ENCODE assay signal across 8 cellular contexts in the genomic region with DNA sequence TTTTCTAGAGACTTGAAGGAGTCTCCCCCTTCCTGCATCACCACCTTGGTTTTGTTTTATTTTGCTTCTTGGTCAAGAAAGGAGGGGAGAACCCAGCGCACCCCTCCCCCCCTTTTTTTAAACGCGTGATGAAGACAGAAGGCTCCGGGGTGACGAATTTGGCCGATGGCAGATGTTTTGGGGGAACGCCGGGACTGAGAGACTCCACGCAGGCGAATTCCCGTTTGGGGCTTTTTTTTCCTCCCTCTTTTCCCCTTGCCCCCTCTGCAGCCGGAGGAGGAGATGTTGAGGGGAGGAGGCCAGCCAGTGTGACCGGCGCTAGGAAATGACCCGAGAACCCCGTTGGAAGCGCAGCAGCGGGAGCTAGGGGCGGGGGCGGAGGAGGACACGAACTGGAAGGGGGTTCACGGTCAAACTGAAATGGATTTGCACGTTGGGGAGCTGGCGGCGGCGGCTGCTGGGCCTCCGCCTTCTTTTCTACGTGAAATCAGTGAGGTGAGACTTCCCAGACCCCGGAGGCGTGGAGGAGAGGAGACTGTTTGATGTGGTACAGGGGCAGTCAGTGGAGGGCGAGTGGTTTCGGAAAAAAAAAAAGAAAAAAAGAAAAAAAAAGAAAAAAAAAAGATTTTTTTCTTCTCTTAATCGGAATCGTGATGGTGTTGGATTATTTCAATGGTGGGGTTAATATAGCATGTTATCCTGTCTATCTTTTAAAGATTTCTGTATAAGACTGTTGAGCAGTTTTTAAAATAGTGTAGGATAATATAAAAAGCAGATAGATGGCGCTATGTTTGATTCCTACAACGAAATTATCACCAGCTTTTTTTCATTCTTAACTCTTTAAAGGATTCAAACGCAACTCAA. TPM values are rescaled to one million over a fixed set of nuclear protein-coding genes. Genes with fewer than 3 reads are reported as not detected.
DNase-seq lines count a peak whose midpoint lies in the region; ATAC-seq and TF ChIP-seq lines count a peak whose summit lies in the region.

No MANE protein-coding gene starts in this region.

- H3K36me3 ChIP-seq in BJ (ENCODE audit: control insufficient read depth, insufficient read depth, low read length): no peaks in the 10 kb centered on the region
- no peaks in the 10 kb centered on the region for H3K36me3 ChIP-seq in esophagus (ENCODE audit: control insufficient read depth in 2 of 2, insufficient read depth in 2 of 2, low read length in 1 of 2)
- no peaks in the 10 kb centered on the region for H3K36me3 ChIP-seq in mucosa of descending colon (ENCODE audit: low read depth)
- no peaks in the 10 kb centered on the region for H3K36me3 ChIP-seq in tibial nerve

- CTCF ChIA-PET in BJ (lab: Yijun Ruan, JAX): interaction anchor here (0.6 to 1.6 kb wide), 11 partner anchors 13 to 1849 kb away, joined by 3 to 6 read pairs (median 3); no protein-coding TSS in a partner anchor
- CTCF ChIA-PET in activated CD4-positive, alpha-beta memory T cell treated with anti-CD3 and anti-CD28 coated beads for 36 hours (lab: Charles Lee): interaction anchor here (0.6 to 3.3 kb wide), 3 partner anchors 8 to 712 kb away, joined by 3 to 18 read pairs (median 3); no protein-coding TSS in a partner anchor

- no peak for TF ChIP-seq EP300 in tibial nerve (IDR thresholded peaks at IDR 0.05)

- TF ChIP-seq POLR2A in tibial nerve (IDR thresholded peaks at IDR 0.05): no peak

- H3K9me3 Mint-ChIP-seq in activated CD4-positive, alpha-beta memory T cell treated with anti-CD3 and anti-CD28 coated beads for 36 hours: no peaks in the 10 kb centered on the region

- H3K4me1 ChIP-seq in esophagus (ENCODE audit: control insufficient read depth in 2 of 2, insufficient read depth in 2 of 2, low read length in 1 of 2) (no peaks in the 10 kb centered on the region), mucosa of descending colon (ENCODE audit: low read depth) (peaks cover 14% of the 10 kb centered on the region), tibial nerve (peaks cover 0 to 30% (median 10%) of the 10 kb centered on the region in 4 donors)

- intact Hi-C loops in activated CD4-positive, alpha-beta memory T cell treated with anti-CD3 and anti-CD28 coated beads for 36 hours (cut with micrococcal nuclease): loop anchor here (5.0 kb wide), 1 partner anchor 71 kb away; no protein-coding TSS in a partner anchor
- intact Hi-C loops in mucosa of descending colon (cut with DNase I, micrococcal nuclease): loop anchor here in 1 of 2 donors (10.0 kb wide), 1 partner anchor 338 kb away; no protein-coding TSS in a partner anchor

- 1% methylated on average over 36 to 37 of the region's 37 CpGs for WGBS in esophagus, 2 donors
- 1 to 2% methylated on average over 37 of the region's 37 CpGs for WGBS in tibial nerve, 2 donors

- H3K27me3 ChIP-seq in BJ (ENCODE audit: control insufficient read depth, insufficient read depth, low read length): no peaks in the 10 kb centered on the region
- no peaks in the 10 kb centered on the region for H3K27me3 ChIP-seq in esophagus (ENCODE audit: control insufficient read depth in 1 of 2, insufficient read depth in 2 of 2, low read length in 2 of 2)
- no peaks in the 10 kb centered on the region for H3K27me3 ChIP-seq in tibial nerve

- peak overlapping the region; percentile 94 for H3K27ac ChIP-seq in esophagus (ENCODE audit: low read depth in 2 of 2, low read length in 1 of 2)
- H3K27ac ChIP-seq in tibial nerve: peak overlapping the region; percentile 82 to 96 (median 90)

- peaks cover 48% of the 10 kb centered on the region for H3K27me3 Mint-ChIP-seq in activated CD4-positive, alpha-beta memory T cell treated with anti-CD3 and anti-CD28 coated beads for 36 hours

- TF ChIP-seq CTCF in BJ (IDR thresholded peaks at IDR 0.05; ENCODE audit: insufficient read depth, low read depth, low read length) (peak; percentile 35), mucosa of descending colon (IDR thresholded peaks at IDR 0.05) (peak; percentile 32), tibial nerve (IDR thresholded peaks at IDR 0.05) (peak; percentile 44 to 64 (median 54))

- no peak overlapping the region for H3K27ac Mint-ChIP-seq in activated CD4-positive, alpha-beta memory T cell treated with anti-CD3 and anti-CD28 coated beads for 36 hours

- POLR2A ChIA-PET in BJ (lab: Charles Lee): no interaction called here
- POLR2A ChIA-PET in activated CD4-positive, alpha-beta memory T cell treated with anti-CD3 and anti-CD28 coated beads for 36 hours (lab: Charles Lee): no interaction called here

- H3K4me3 ChIP-seq in BJ (ENCODE audit: low read depth, low read length) (peak overlapping the region; percentile 64), esophagus (ENCODE audit: low read depth in 1 of 2, low read length in 2 of 2) (peak overlapping the region; percentile 69 to 88), mucosa of descending colon (peak overlapping the region; percentile 71), tibial nerve (peak overlapping the region; percentile 61 to 95 (median 80))

- H3K4me1 Mint-ChIP-seq in activated CD4-positive, alpha-beta memory T cell treated with anti-CD3 and anti-CD28 coated beads for 36 hours (ENCODE audit: low read depth): peaks cover 19% of the 10 kb centered on the region

- H3K36me3 Mint-ChIP-seq in activated CD4-positive, alpha-beta memory T cell treated with anti-CD3 and anti-CD28 coated beads for 36 hours: peaks cover 4% of the 10 kb centered on the region

- ATAC-seq in GM18909 (IDR thresholded peaks at IDR 0.05; ENCODE audit: poor library complexity, unreplicated experiment) (peak; percentile 17), mucosa of descending colon (no peak), HG03439 (IDR thresholded peaks at IDR 0.05; ENCODE audit: unreplicated experiment) (no peak)

- peak overlapping the region; percentile 76 for H3K4me3 Mint-ChIP-seq in activated CD4-positive, alpha-beta memory T cell treated with anti-CD3 and anti-CD28 coated beads for 36 hours

- DNase-seq in BJ (ENCODE audit: low read depth) (no peak), NCI-H2081 treated with DMSO at 0.1 percent for 48 hours (lab: John Stamatoyannopoulos, UW) (peak; percentile 40), mucosa of descending colon (peak; percentile 41 to 68 (median 68)), tibial nerve (ENCODE audit: low spot score in 2 of 2) (peak in 1 of 2 donors; percentile 24)
- DNase-seq in activated CD4-positive, alpha-beta memory T cell treated with anti-CD3 and anti-CD28 coated beads for 36 hours: peak; percentile 18

- no peaks in the 10 kb centered on the region for H3K9me3 ChIP-seq in esophagus (ENCODE audit: control insufficient read depth in 2 of 2, insufficient read depth in 1 of 2, low read depth in 1 of 2, low read length in 1 of 2)
- H3K9me3 ChIP-seq in mucosa of descending colon: no peaks in the 10 kb centered on the region
- H3K9me3 ChIP-seq in tibial nerve: no peaks in the 10 kb centered on the region

RNA-seq across cellular contexts. Expression of gene SOX4, which starts 3.1 kb away (rescaled TPM):
- polyA plus RNA-seq in BJ (2011; rRNA removed): 2.4 and 2.9 TPM in 2 replicates
- 2.5 and 3.1 TPM in 2 replicates for polyA minus RNA-seq in BJ (2011; rRNA and poly(A)+ RNA removed)
- under 1 TPM; 0.05 to 0.12 TPM for total RNA-seq in activated CD4-positive, alpha-beta memory T cell treated with anti-CD3 and anti-CD28 coated beads for 36 hours
- polyA plus RNA-seq in esophagus: 1 to 10 TPM; 3.0 to 6.1 TPM
- 10 to 100 TPM; 14.9 to 54.5 (median 26.5) TPM for total RNA-seq in mucosa of descending colon
- 1 to 10 TPM; 5.2 to 9.3 (median 8.1) TPM for total RNA-seq in tibial nerve

Comparison
In these comparisons a context has a peak if more than half of its experiments do, and no peak if none do; other contexts are left out.
1. RNA of gene SOX4, which starts 3.1 kb away (total RNA-seq): 14.9 to 54.5 TPM in mucosa of descending colon and 5.2 to 9.3 TPM in tibial nerve; 0.05 to 0.12 TPM in activated CD4-positive, alpha-beta memory T cell treated with anti-CD3 and anti-CD28 coated beads for 36 hours; every median in the first group is over 4 times any median in the second.
2. Peak in every context shown above with its lines, with median percentiles within 50 percentile points of each other: H3K4me3 ChIP-seq and CTCF ChIP-seq.